12 cellular contexts compared by ENCODE assay signal in the genomic region with DNA sequence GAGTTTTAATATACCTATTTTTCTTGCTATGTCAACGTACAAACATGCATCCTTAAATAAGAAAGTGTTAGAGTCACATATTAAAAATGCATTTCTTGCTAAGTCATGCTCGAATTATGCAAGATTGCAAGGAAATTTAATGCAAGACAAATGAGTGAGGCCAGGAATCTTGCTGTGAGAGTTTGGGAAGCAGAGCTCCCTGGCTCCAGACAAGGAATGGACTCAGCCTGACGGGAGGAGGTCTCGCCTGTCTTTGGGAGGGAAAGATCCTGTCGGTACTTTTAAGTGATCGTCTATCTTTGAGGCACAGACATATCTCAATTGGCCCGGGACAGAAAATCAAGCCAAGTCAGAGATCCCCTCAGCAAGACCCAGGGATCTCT. TPM values are rescaled to one million over a fixed set of nuclear protein-coding genes. Genes with fewer than 3 reads are reported as not detected.
DNase-seq lines count a peak whose midpoint lies in the region; ATAC-seq and TF ChIP-seq lines count a peak whose summit lies in the region.
"Had no signal": no experiment of that assay in that cellular context is flagged by ENCODE, and none has a peak within 500 bp of the region (broad histone marks: within the 10 kb centered on the region; RNA-seq: fewer than 3 reads in every experiment).

No MANE protein-coding gene starts in this region.

- no peak for TF ChIP-seq POLR2A in testis (IDR thresholded peaks at IDR 0.05)

- H3K36me3 ChIP-seq in ascending aorta, result no peaks in the 10 kb centered on the region
- no peaks in the 10 kb centered on the region for H3K36me3 ChIP-seq in testis (ENCODE audit: low read depth, missing control alignments)
- H3K36me3 ChIP-seq: prostate gland had no signal

- H3K27me3 ChIP-seq in ascending aorta (no peaks in the 10 kb centered on the region), testis (no peaks in the 10 kb centered on the region)

- ATAC-seq in stimulated activated naive CD8-positive, alpha-beta T cell treated with anti-CD3 and anti-CD28 coated beads, Interleukin-15, Interleukin-2, amounts not matched to agents 100 U/mL and 50 U/mL, for 24 hours, result no peak
- ATAC-seq in GM19023 (IDR thresholded peaks at IDR 0.05; ENCODE audit: unreplicated experiment), result no peak

- peaks cover 17 to 56% of the 10 kb centered on the region in 2 donors for H3K4me1 ChIP-seq in ascending aorta
- H3K4me1 ChIP-seq in testis, result peaks cover under 1% of the 10 kb centered on the region
- H3K4me1 ChIP-seq: prostate gland had no signal

- peak overlapping the region in 1 of 2 donors; percentile 4 for H3K4me3 ChIP-seq in ascending aorta
- no peak overlapping the region for H3K4me3 ChIP-seq in testis
- H3K4me3 ChIP-seq: prostate gland had no signal

- H3K27ac ChIP-seq in ascending aorta (peak overlapping the region; percentile 85 to 90), testis (no peak overlapping the region)
- H3K27ac ChIP-seq: prostate gland had no signal

- intact Hi-C loops in ascending aorta (cut with DNase I) (no loop called here), testis (cut with DNase I; ENCODE audit: low total_unique reads) (no loop called here)

- 80 to 86% methylated on average over 7 of the region's 7 CpGs for WGBS in testis, 2 donors

- H3K9me3 ChIP-seq in ascending aorta (no peaks in the 10 kb centered on the region), testis (no peaks in the 10 kb centered on the region)
- H3K9me3 ChIP-seq: prostate gland had no signal

- TF ChIP-seq CTCF in ascending aorta (IDR thresholded peaks at IDR 0.05) (no peak), testis (IDR thresholded peaks at IDR 0.05) (no peak)

- DNase-seq in GM04503 (ENCODE audit: low read depth) (peak; percentile 90), ascending aorta (ENCODE audit: low spot score in 2 of 2) (peak in 1 of 2 donors; percentile 83), hepatic stellate cell (ENCODE audit: low spot score) (peak; percentile 80), stromal cell of bone marrow (ENCODE audit: low read depth) (peak; percentile 67), NCI-H1930 (lab: John Stamatoyannopoulos, UW) (no peak), testis (no peak)
- DNase-seq in stimulated activated naive CD8-positive, alpha-beta T cell treated with anti-CD3 and anti-CD28 coated beads, Interleukin-15, Interleukin-2, amounts not matched to agents 100 U/mL and 50 U/mL, for 24 hours, result no peak
- DNase-seq: activated T-cell treated with anti-CD3 and anti-CD28 coated beads, Interleukin-2, amount 50 U/mL, for 24 hours; glutamatergic neuron; NCI-H2227 treated with DMSO at 0.1 percent for 48 hours had no signal

RNA-seq across cellular contexts. Expression of gene RFX2, which starts 39.2 kb away (rescaled TPM):
- total RNA-seq in ascending aorta (107 TPM), testis (100 to 1,000 TPM in 1 of 2 donors, 10 to 100 TPM in 1; 92.9 to 127 TPM)
- 197 TPM for polyA plus RNA-seq in testis (ENCODE audit: insufficient read depth, low read depth, low replicate concordance)

Comparison
In these comparisons a context has a peak if more than half of its experiments do, and no peak if none do; other contexts are left out.
1. DNase-seq: peak in GM04503 (single experiment), hepatic stellate cell (single experiment) and stromal cell of bone marrow (single experiment); none in NCI-H1930 (0 of 2), testis (single experiment) and stimulated activated naive CD8-positive, alpha-beta T cell treated with anti-CD3 and anti-CD28 coated beads, Interleukin-15, Interleukin-2, amounts not matched to agents 100 U/mL and 50 U/mL, for 24 hours (single experiment).
2. H3K27ac ChIP-seq: peak in ascending aorta (2 of 2); none in testis (0 of 2).